18 cellular contexts compared by ENCODE assay signal in the genomic region with DNA sequence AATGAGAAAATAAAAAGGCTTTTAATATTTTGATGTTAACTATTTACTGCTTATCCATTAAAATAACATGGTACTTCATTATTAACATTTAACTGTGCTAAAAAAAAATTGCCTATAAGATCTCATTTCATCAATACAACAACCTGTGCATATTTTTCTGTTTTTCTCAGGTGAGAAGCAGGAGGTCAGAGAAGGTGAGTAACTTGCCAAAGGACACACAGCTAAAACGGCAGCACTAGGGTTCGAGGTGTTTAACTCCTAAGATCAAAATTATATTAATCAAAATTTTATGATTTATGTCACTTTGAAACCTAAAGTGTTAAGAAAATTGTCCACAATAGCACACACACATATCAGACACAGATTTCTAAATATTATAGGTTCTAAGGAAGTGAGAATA.
DNase-seq lines count a peak whose midpoint lies in the region; ATAC-seq and TF ChIP-seq lines count a peak whose summit lies in the region.
"Had no signal": no experiment of that assay in that cellular context is flagged by ENCODE, and none has a peak within 500 bp of the region (broad histone marks: within the 10 kb centered on the region; RNA-seq: fewer than 3 reads in every experiment).

No MANE protein-coding gene starts in this region.

- CTCF ChIA-PET in A673 (lab: Charles Lee), result no interaction called here
- CTCF ChIA-PET in mammary epithelial cell (lab: Charles Lee; ENCODE audit: low non-redundant PET), result no interaction called here

- ATAC-seq in HG03097 (IDR thresholded peaks at IDR 0.05; ENCODE audit: low FRiP score, unreplicated experiment) (no peak), GM21717 (IDR thresholded peaks at IDR 0.05; ENCODE audit: unreplicated experiment) (no peak)
- no peak for ATAC-seq in activated CD4-positive, CD25-positive, alpha-beta regulatory T cell treated with anti-CD3 and anti-CD28 coated beads, Interleukin-2, amount 50 U/mL, for 24 hours

- in situ Hi-C loops in mammary epithelial cell (cut with MboI; ENCODE audit: low sequenced_read_pairs in 2 of 2), result loop anchor here in 1 of 2 donors (5.0 to 10.0 kb wide), 2 partner anchors 39 to 169 kb away; no protein-coding TSS in a partner anchor

- no peak overlapping the region for H2AFZ ChIP-seq in mammary epithelial cell (ENCODE audit: low read depth, low read length)
- no peak overlapping the region for H2AFZ ChIP-seq in hepatocyte

- POLR2A ChIA-PET in A673 (lab: Charles Lee; ENCODE audit: low non-redundant PET), result no interaction called here

- H4K20me1 ChIP-seq in mammary epithelial cell (ENCODE audit: insufficient read depth, low read length) (no peaks in the 10 kb centered on the region), hepatocyte (ENCODE audit: insufficient read depth, poor library complexity, severe bottlenecking) (no peaks in the 10 kb centered on the region)

- intact Hi-C loops in A673 (cut with micrococcal nuclease; ENCODE audit: unreplicated experiment) (no loop called here), mammary epithelial cell (cut with micrococcal nuclease) (loop anchor here (2.0 to 5.0 kb wide), 2 partner anchors 36 to 45 kb away; no protein-coding TSS in a partner anchor)

- H3K4me1 ChIP-seq in A673 (ENCODE audit: insufficient read depth, low read length, poor library complexity, severe bottlenecking) (peaks cover 41% of the 10 kb centered on the region), mammary epithelial cell (ENCODE audit: insufficient read depth, low read length) (peaks cover 13% of the 10 kb centered on the region), hepatocyte (ENCODE audit: insufficient read depth) (peaks cover 14% of the 10 kb centered on the region)
- H3K4me1 ChIP-seq: BE2C had no signal

- H3K36me3 Mint-ChIP-seq in HFFc6 (ENCODE audit: low read depth), result no peaks in the 10 kb centered on the region

- BruUV-seq in A673 (replicated peaks; lab: Mats Ljungman, UMichigan), result no TSS peak
- no TSS peak for BruUV-seq in mammary epithelial cell (replicated peaks; lab: Mats Ljungman, UMichigan)

- TF ChIP-seq CTCF in A673 (conservative IDR thresholded peaks at IDR 0.05; ENCODE audit: low read depth, low read length) (no peak), HFFc6 (IDR thresholded peaks at IDR 0.05) (no peak), mammary epithelial cell (conservative IDR thresholded peaks at IDR 0.05 in 1 of 2, IDR thresholded peaks at IDR 0.05 in 1 of 2; ENCODE audit: extremely low read depth in 1 of 2, insufficient read depth in 1 of 2, low read depth in 1 of 2, low read length in 2 of 2) (no peak), hepatocyte (IDR thresholded peaks at IDR 0.05; ENCODE audit: poor library complexity) (no peak)

- H3K9me2 ChIP-seq in hepatocyte (replicated peaks; ENCODE audit: insufficient read depth), result no peaks in the 10 kb centered on the region

- H3K27me3 Mint-ChIP-seq in HFFc6 (ENCODE audit: insufficient read depth), result no peaks in the 10 kb centered on the region; the same call in 1 of the 2 replicates

- H3K9me3 Mint-ChIP-seq in HFFc6, result no peaks in the 10 kb centered on the region

- no peak overlapping the region for H3K4me3 Mint-ChIP-seq in HFFc6

- no peak overlapping the region for H3K4me2 ChIP-seq in mammary epithelial cell (ENCODE audit: insufficient read depth, low read depth, low read length)
- no peak overlapping the region for H3K4me2 ChIP-seq in hepatocyte

- peaks cover 37% of the 10 kb centered on the region for H3K4me1 Mint-ChIP-seq in HFFc6 (ENCODE audit: low read depth)

- no peak overlapping the region for H3K4me3 ChIP-seq in A673 (ENCODE audit: low read depth, low read length, poor library complexity, severe bottlenecking)
- no peak overlapping the region for H3K4me3 ChIP-seq in mammary epithelial cell (replicated peaks in 1 of 3; ENCODE audit: insufficient read depth in 1 of 3, low read depth in 2 of 3, low read length in 3 of 3)
- H3K4me3 ChIP-seq in hepatocyte, result no peak overlapping the region

- 94% methylated on average over 2 of the region's 2 CpGs for WGBS in mammary epithelial cell (ENCODE audit: low coverage, missing lambda C conversion rate)
- WGBS in hepatocyte (ENCODE audit: low lambda C conversion rate, missing lambda C conversion rate), result 96% methylated on average over 2 of the region's 2 CpGs

- H3K9ac ChIP-seq in mammary epithelial cell (ENCODE audit: insufficient read depth, low read length), result no peak overlapping the region

- DNase-seq in A673 (ENCODE audit: low spot score) (no peak), HFFc6 (no peak), mammary epithelial cell (no peak), hepatocyte (ENCODE audit: low spot score) (no peak), T1000 (lab: John Stamatoyannopoulos, UW) (no peak)
- DNase-seq: BE2C, DMS 273 treated with DMSO at 0.1 percent for 48 hours, DMS79 treated with DMSO at 0.1 percent for 48 hours, MV-4-11, NCI-H1105 treated with DMSO at 0.1 percent for 48 hours, NCI-H2081, NCI-H2171, NCI-H526, OCI-M1, Right ventricle myocardium superior had no signal

- no peaks in the 10 kb centered on the region for H3K9me3 ChIP-seq in A673 (ENCODE audit: low read depth, low read length, poor library complexity, severe bottlenecking)
- H3K9me3 ChIP-seq in mammary epithelial cell (replicated peaks; ENCODE audit: insufficient read depth, low read length), result no peaks in the 10 kb centered on the region
- H3K9me3 ChIP-seq in hepatocyte (ENCODE audit: low read depth), result no peaks in the 10 kb centered on the region
- H3K9me3 ChIP-seq: BE2C had no signal

- dilution Hi-C loops in mammary epithelial cell (cut with HindIII; ENCODE audit: low sequenced_read_pairs), result no loop called here

- H3K27ac Mint-ChIP-seq in HFFc6, result peak overlapping the region; percentile 85

- H3K79me2 ChIP-seq in mammary epithelial cell (ENCODE audit: insufficient read depth, low read length) (no peaks in the 10 kb centered on the region), hepatocyte (no peaks in the 10 kb centered on the region)

- H3K27ac ChIP-seq in A673 (ENCODE audit: low read depth, low read length, poor library complexity, severe bottlenecking) (peak overlapping the region; percentile 32), mammary epithelial cell (ENCODE audit: insufficient read depth, low read depth, low read length) (peak overlapping the region; percentile 80), hepatocyte (peak overlapping the region; percentile 84)

- peaks cover 38% of the 10 kb centered on the region for H3K36me3 ChIP-seq in A673 (ENCODE audit: insufficient read depth, low read length, poor library complexity, severe bottlenecking)
- H3K36me3 ChIP-seq in mammary epithelial cell (ENCODE audit: insufficient read depth, low read length), result no peaks in the 10 kb centered on the region
- H3K36me3 ChIP-seq in hepatocyte (replicated peaks; ENCODE audit: insufficient read depth, low read depth), result no peaks in the 10 kb centered on the region
- H3K36me3 ChIP-seq: BE2C had no signal

- H3K27me3 ChIP-seq in A673 (replicated peaks; ENCODE audit: insufficient read depth, low read depth, low read length, poor library complexity) (no peaks in the 10 kb centered on the region), mammary epithelial cell (ENCODE audit: insufficient read depth, low read length) (no peaks in the 10 kb centered on the region), hepatocyte (no peaks in the 10 kb centered on the region)
- H3K27me3 ChIP-seq: BE2C had no signal

Comparison
In these comparisons a context has a peak if more than half of its experiments do, and no peak if none do; other contexts are left out.
1. H3K27ac ChIP-seq: peak in every context shown above with its lines; median percentile 84 in hepatocyte; 80 in mammary epithelial cell; 32 in A673.